In genomic region chr1:70039485-70039884, GRCh38 we compare ENCODE assay signal across 21 cellular contexts.
"Had no signal": no experiment of that assay in that cellular context is flagged by ENCODE, and none has a peak within 500 bp of the region (broad histone marks: within the 10 kb centered on the region; RNA-seq: fewer than 3 reads in every experiment).

No MANE protein-coding gene starts in this region.

- H3K36me3 Mint-ChIP-seq: IgD-negative memory B cell had no signal

- H3K4me1 Mint-ChIP-seq: IgD-negative memory B cell had no signal

- H3K4me3 ChIP-seq: SK-N-MC had no signal

- H3K27ac Mint-ChIP-seq: IgD-negative memory B cell had no signal

- DNase-seq: KBM-7, MV-4-11, NCI-H1048, NCI-H1105, NCI-H1417 treated with DMSO at 0.1 percent for 48 hours, NCI-H146, NCI-H1694 treated with DMSO at 0.1 percent for 48 hours, NCI-H1930, NCI-H2081 treated with DMSO at 0.1 percent for 48 hours, NCI-H2171, NCI-H226, NCI-H446, NCI-H510A, NCI-H524 treated with DMSO at 0.1 percent for 48 hours, NCI-H69, NCI-H774, PC-3, SHP77 had no signal

- H3K4me3 Mint-ChIP-seq: IgD-negative memory B cell had no signal

- H3K9me3 Mint-ChIP-seq: IgD-negative memory B cell had no signal

- H3K27ac ChIP-seq: RWPE1, SK-N-MC had no signal
